ENCODE assay signal across 15 cellular contexts in the genomic region with DNA sequence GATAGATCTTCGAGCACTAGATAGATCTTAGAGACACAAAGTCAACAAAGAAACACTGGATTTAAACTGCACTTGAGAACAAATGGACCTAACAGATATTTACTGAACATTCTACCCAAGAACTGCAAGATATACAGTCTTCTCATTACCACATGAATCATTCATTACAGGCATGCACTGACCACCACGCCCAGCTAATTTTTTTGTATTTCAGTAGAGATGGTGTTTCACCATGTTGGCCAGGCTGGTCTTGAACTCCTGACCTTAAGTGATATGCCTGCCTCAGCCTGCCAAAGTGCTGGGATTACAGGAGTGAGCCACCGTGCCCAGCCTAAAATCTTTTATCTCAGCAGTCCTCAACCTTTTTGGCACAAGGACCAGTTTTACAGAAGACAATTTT. TPM values are rescaled to one million over a fixed set of nuclear protein-coding genes. Genes with fewer than 3 reads are reported as not detected.
DNase-seq lines count a peak whose midpoint lies in the region; ATAC-seq lines count a peak whose summit lies in the region.
"Had no signal": no experiment of that assay in that cellular context is flagged by ENCODE, and none has a peak within 500 bp of the region (broad histone marks: within the 10 kb centered on the region; RNA-seq: fewer than 3 reads in every experiment).

No MANE protein-coding gene starts in this region.

- no peaks in the 10 kb centered on the region for H3K27me3 ChIP-seq in CD4-positive, CD25-positive, alpha-beta regulatory T cell (ENCODE audit: control insufficient read depth, insufficient read depth, low read length)
- H3K27me3 ChIP-seq: ovary, sigmoid colon had no signal

- peak overlapping the region; percentile 17 for H3K4me3 ChIP-seq in CD4-positive, CD25-positive, alpha-beta regulatory T cell (ENCODE audit: low read depth, low read length)
- H3K4me3 ChIP-seq: ovary, sigmoid colon, SK-N-MC had no signal

- H3K27me3 Mint-ChIP-seq in CD4-positive, CD25-positive, alpha-beta regulatory T cell, result no peaks in the 10 kb centered on the region
- H3K27me3 Mint-ChIP-seq in activated T-helper 2 cell treated with anti-CD3 and anti-CD28 coated beads, Interferon-gamma antibody, Interleukin-2, Interleukin-4, amounts not matched to agents 10 μg/mL and 5 μg/mL and 100 μg/mL, durations not matched to agents 14 hours and 24 hours and 36 hours (ENCODE audit: low read depth), result no peaks in the 10 kb centered on the region

- no peak for ATAC-seq in CD4-positive, CD25-positive, alpha-beta regulatory T cell (ENCODE audit: low read depth in 2 of 2)
- no peak for ATAC-seq in GM21737 (IDR thresholded peaks at IDR 0.05; ENCODE audit: unreplicated experiment)
- ATAC-seq: HepG2, left lobe of liver had no signal

- H3K27ac Mint-ChIP-seq in CD4-positive, CD25-positive, alpha-beta regulatory T cell, result peak overlapping the region; percentile 69 to 90 (median 87)
- H3K27ac Mint-ChIP-seq in activated T-helper 2 cell treated with anti-CD3 and anti-CD28 coated beads, Interferon-gamma antibody, Interleukin-2, Interleukin-4, amounts not matched to agents 10 μg/mL and 5 μg/mL and 100 μg/mL, durations not matched to agents 14 hours and 24 hours and 36 hours, result peak overlapping the region; percentile 61

- peak overlapping the region in 1 of 4 donors; percentile 2 for H3K4me3 Mint-ChIP-seq in CD4-positive, CD25-positive, alpha-beta regulatory T cell
- peak overlapping the region; percentile 11 for H3K4me3 Mint-ChIP-seq in activated T-helper 2 cell treated with anti-CD3 and anti-CD28 coated beads, Interferon-gamma antibody, Interleukin-2, Interleukin-4, amounts not matched to agents 10 μg/mL and 5 μg/mL and 100 μg/mL, durations not matched to agents 14 hours and 24 hours and 36 hours (ENCODE audit: low read depth)

- H3K9me3 ChIP-seq in CD4-positive, CD25-positive, alpha-beta regulatory T cell (ENCODE audit: control insufficient read depth in 2 of 2, low read length in 2 of 2), result no peaks in the 10 kb centered on the region
- H3K9me3 ChIP-seq: ovary, sigmoid colon had no signal

- intact Hi-C loops in activated T-helper 2 cell treated with anti-CD3 and anti-CD28 coated beads, Interferon-gamma antibody, Interleukin-2, Interleukin-4, amounts not matched to agents 10 μg/mL and 5 μg/mL and 100 μg/mL, durations not matched to agents 14 hours and 24 hours and 36 hours (cut with micrococcal nuclease), result no loop called here

- H3K36me3 Mint-ChIP-seq in CD4-positive, CD25-positive, alpha-beta regulatory T cell, result peaks cover 3% of the 10 kb centered on the region
- peaks cover 25% of the 10 kb centered on the region for H3K36me3 Mint-ChIP-seq in activated T-helper 2 cell treated with anti-CD3 and anti-CD28 coated beads, Interferon-gamma antibody, Interleukin-2, Interleukin-4, amounts not matched to agents 10 μg/mL and 5 μg/mL and 100 μg/mL, durations not matched to agents 14 hours and 24 hours and 36 hours (ENCODE audit: low read depth)

- DNase-seq in CD4-positive, CD25-positive, alpha-beta regulatory T cell, result no peak
- DNase-seq in EL (peak; percentile 33), fibroblast of peridontal ligament (ENCODE audit: extremely low read depth) (peak; percentile 60), SHP77 (lab: John Stamatoyannopoulos, UW) (no peak), GF-D8 (lab: John Stamatoyannopoulos, UW) (no peak), islet precursor cell (no peak)
- no peak for DNase-seq in activated T-helper 2 cell treated with anti-CD3 and anti-CD28 coated beads, Interferon-gamma antibody, Interleukin-2, Interleukin-4, amounts not matched to agents 10 μg/mL and 5 μg/mL and 100 μg/mL, durations not matched to agents 14 hours and 24 hours and 36 hours (ENCODE audit: low spot score)
- DNase-seq: AML-193, DMS153, ovary, sigmoid colon had no signal

- no peaks in the 10 kb centered on the region for H3K36me3 ChIP-seq in CD4-positive, CD25-positive, alpha-beta regulatory T cell (ENCODE audit: control insufficient read depth, insufficient read depth, low read length)
- H3K36me3 ChIP-seq: ovary, sigmoid colon had no signal

- H3K4me1 Mint-ChIP-seq in CD4-positive, CD25-positive, alpha-beta regulatory T cell, result peaks cover 20 to 34% (median 29%) of the 10 kb centered on the region in 4 donors
- peaks cover 34% of the 10 kb centered on the region for H3K4me1 Mint-ChIP-seq in activated T-helper 2 cell treated with anti-CD3 and anti-CD28 coated beads, Interferon-gamma antibody, Interleukin-2, Interleukin-4, amounts not matched to agents 10 μg/mL and 5 μg/mL and 100 μg/mL, durations not matched to agents 14 hours and 24 hours and 36 hours (ENCODE audit: low read depth)

- peak overlapping the region; percentile 47 for H3K27ac ChIP-seq in CD4-positive, CD25-positive, alpha-beta regulatory T cell (ENCODE audit: insufficient read depth, low read length, poor library complexity, severe bottlenecking)
- H3K27ac ChIP-seq: ovary, sigmoid colon, SK-N-MC had no signal

- H3K9me3 Mint-ChIP-seq in CD4-positive, CD25-positive, alpha-beta regulatory T cell, result no peaks in the 10 kb centered on the region
- H3K9me3 Mint-ChIP-seq in activated T-helper 2 cell treated with anti-CD3 and anti-CD28 coated beads, Interferon-gamma antibody, Interleukin-2, Interleukin-4, amounts not matched to agents 10 μg/mL and 5 μg/mL and 100 μg/mL, durations not matched to agents 14 hours and 24 hours and 36 hours, result peaks cover 6% of the 10 kb centered on the region

- H3K4me1 ChIP-seq in CD4-positive, CD25-positive, alpha-beta regulatory T cell (ENCODE audit: control insufficient read depth, insufficient read depth, low read length, poor library complexity, severe bottlenecking), result peaks cover 6% of the 10 kb centered on the region
- H3K4me1 ChIP-seq: sigmoid colon had no signal

RNA-seq across cellular contexts. Expression of gene CSNK1G1, which starts 22.0 kb away (rescaled TPM):
- total RNA-seq in CD4-positive, CD25-positive, alpha-beta regulatory T cell, result 27.6 TPM
- polyA plus RNA-seq in CD4-positive, CD25-positive, alpha-beta regulatory T cell, result 10 to 100 TPM; 14.4 to 18.8 (median 14.8) TPM
- 31.8 and 34.8 TPM in 2 replicates for total RNA-seq in activated T-helper 2 cell treated with anti-CD3 and anti-CD28 coated beads, Interferon-gamma antibody, Interleukin-2, Interleukin-4, amounts not matched to agents 10 μg/mL and 5 μg/mL and 100 μg/mL, durations not matched to agents 14 hours and 24 hours and 36 hours

RNA-seq across cellular contexts. Expression of gene PCLAF, which starts 47.3 kb away (rescaled TPM):
- 1.0 TPM for total RNA-seq in CD4-positive, CD25-positive, alpha-beta regulatory T cell
- 10 to 100 TPM in 2 of 4 donors, 1 to 10 TPM in 2; 9.1 to 27.0 (median 10.8) TPM for polyA plus RNA-seq in CD4-positive, CD25-positive, alpha-beta regulatory T cell
- 59.9 and 72.3 TPM in 2 replicates for total RNA-seq in activated T-helper 2 cell treated with anti-CD3 and anti-CD28 coated beads, Interferon-gamma antibody, Interleukin-2, Interleukin-4, amounts not matched to agents 10 μg/mL and 5 μg/mL and 100 μg/mL, durations not matched to agents 14 hours and 24 hours and 36 hours

RNA-seq across cellular contexts. Expression of gene TRIP4, which starts 53.6 kb away (rescaled TPM):
- total RNA-seq in CD4-positive, CD25-positive, alpha-beta regulatory T cell, result 26.3 TPM
- polyA plus RNA-seq in CD4-positive, CD25-positive, alpha-beta regulatory T cell, result 10 to 100 TPM; 29.9 to 47.3 (median 39.9) TPM
- 17.9 and 20.7 TPM in 2 replicates for total RNA-seq in activated T-helper 2 cell treated with anti-CD3 and anti-CD28 coated beads, Interferon-gamma antibody, Interleukin-2, Interleukin-4, amounts not matched to agents 10 μg/mL and 5 μg/mL and 100 μg/mL, durations not matched to agents 14 hours and 24 hours and 36 hours

Comparison
In these comparisons a context has a peak if more than half of its experiments do, and no peak if none do; other contexts are left out.
1. DNase-seq: peak in EL (single experiment) and fibroblast of peridontal ligament (single experiment); none in CD4-positive, CD25-positive, alpha-beta regulatory T cell (0 of 3), activated T-helper 2 cell treated with anti-CD3 and anti-CD28 coated beads, Interferon-gamma antibody, Interleukin-2, Interleukin-4, amounts not matched to agents 10 μg/mL and 5 μg/mL and 100 μg/mL, durations not matched to agents 14 hours and 24 hours and 36 hours (single experiment), SHP77 (0 of 2), GF-D8 (single experiment) and islet precursor cell (single experiment).
2. RNA of gene PCLAF, which starts 47.3 kb away (total RNA-seq): 59.9 to 72.3 TPM in activated T-helper 2 cell treated with anti-CD3 and anti-CD28 coated beads, Interferon-gamma antibody, Interleukin-2, Interleukin-4, amounts not matched to agents 10 μg/mL and 5 μg/mL and 100 μg/mL, durations not matched to agents 14 hours and 24 hours and 36 hours; 1.0 TPM in CD4-positive, CD25-positive, alpha-beta regulatory T cell (single experiment); every median in the first group is over 10 times any median in the second.